In the genomic region with DNA sequence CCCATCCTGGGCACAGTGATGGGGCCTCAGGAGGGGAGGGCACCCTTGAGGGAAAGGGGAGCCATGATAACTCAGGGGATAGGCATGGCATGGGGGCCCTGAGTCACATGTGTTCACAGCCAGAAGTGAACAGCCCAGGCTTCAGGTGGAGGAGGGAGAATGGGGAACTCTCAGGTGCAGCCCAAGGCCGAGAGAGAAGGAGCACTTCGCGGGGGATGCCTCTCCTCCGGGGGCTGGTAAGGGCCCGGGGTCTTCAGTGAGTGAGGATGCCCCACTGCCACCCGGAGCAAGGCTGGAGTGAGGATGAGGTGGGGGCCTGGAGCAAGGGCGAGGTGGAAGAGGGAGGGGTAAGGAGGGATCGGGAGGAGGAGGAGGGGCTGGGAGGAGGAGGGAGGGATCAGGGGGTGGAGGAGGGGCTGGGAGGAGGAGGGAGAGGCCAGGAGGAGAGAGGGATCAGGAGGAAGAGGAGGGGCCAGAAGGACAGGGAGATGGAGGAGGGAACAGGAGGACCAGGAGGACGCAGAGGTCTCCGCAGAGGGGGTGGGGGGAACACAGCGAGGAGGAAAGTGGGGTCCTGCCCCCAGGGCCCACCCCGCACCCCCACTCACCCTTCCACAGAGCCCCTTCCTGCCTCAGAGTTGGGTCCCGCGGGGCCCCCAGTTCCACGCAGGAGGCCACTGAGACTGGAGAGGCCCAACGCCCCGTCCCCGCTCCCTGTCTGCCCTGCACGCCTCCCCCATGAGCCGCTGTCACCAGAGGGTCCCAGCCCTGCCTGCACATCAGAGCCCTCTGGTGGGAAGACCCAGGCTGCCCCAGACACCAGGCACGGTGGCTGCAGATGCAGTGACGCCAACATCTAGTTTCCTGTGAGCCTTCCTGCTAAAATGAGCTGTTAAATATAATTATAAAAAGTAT, we compare ENCODE assay signal across 1 cellular context.
TF ChIP-seq lines count a peak whose summit lies in the region.

No MANE protein-coding gene starts in this region.

TF ChIP-seq in H1, 55 proteins besides CTCF, POLR2A, EP300 and RAD21:
- TF ChIP-seq ZNF274 (IDR thresholded peaks at IDR 0.05; ENCODE audit: borderline replicate concordance, extremely low read depth, low read length) (no peak), YY1 (IDR thresholded peaks at IDR 0.05; ENCODE audit: low read depth, low read length) (no peak), HDAC6 (IDR thresholded peaks at IDR 0.05; ENCODE audit: low read depth, low read length) (no peak), FOSL1 (IDR thresholded peaks at IDR 0.05; ENCODE audit: insufficient read depth, low read depth, low read length) (no peak), SRF (IDR thresholded peaks at IDR 0.05; ENCODE audit: low read depth, low read length) (no peak), EZH2 (IDR thresholded peaks at IDR 0.05; ENCODE audit: low read depth, low read length, severe bottlenecking) (no peak), KDM4A (IDR thresholded peaks at IDR 0.05; ENCODE audit: low read depth, low read length, severe bottlenecking) (no peak), SIX5 (IDR thresholded peaks at IDR 0.05; ENCODE audit: low read depth, low read length) (no peak), MAFK (IDR thresholded peaks at IDR 0.05; ENCODE audit: low read depth, low read length) (no peak), TBP (IDR thresholded peaks at IDR 0.05; ENCODE audit: low read depth, low read length) (no peak), KDM5A (IDR thresholded peaks at IDR 0.05; ENCODE audit: low read length) (no peak), HDAC2 (IDR thresholded peaks at IDR 0.05; ENCODE audit: borderline replicate concordance in 1 of 2, low read depth in 2 of 2, low read length in 2 of 2) (no peak)
